In genomic region chr7:137847418-137848050, GRCh38 we compare ENCODE assay signal across 9 cellular contexts. TPM values are rescaled to one million over a fixed set of nuclear protein-coding genes. Genes with fewer than 3 reads are reported as not detected.
DNase-seq lines count a peak whose midpoint lies in the region; ATAC-seq, FAIRE-seq and TF ChIP-seq lines count a peak whose summit lies in the region.
"Had no signal": no experiment of that assay in that cellular context is flagged by ENCODE, and none has a peak within 500 bp of the region (broad histone marks: within the 10 kb centered on the region; RNA-seq: fewer than 3 reads in every experiment).

No MANE protein-coding gene starts in this region.

- 15% methylated on average over 31 of the region's 31 CpGs for WGBS in urinary bladder

- peak overlapping the region; percentile 49 for H3K4me3 ChIP-seq in urinary bladder (ENCODE audit: low read depth, low read length)

- no peak overlapping the region for H3K27ac Mint-ChIP-seq in activated T-cell treated with anti-CD3 and anti-CD28 coated beads, Interleukin-2, amount 50 U/mL, for 24 hours

- H3K27ac ChIP-seq in urinary bladder (ENCODE audit: low read depth): no peak overlapping the region

- DNase-seq in activated T-cell treated with anti-CD3 and anti-CD28 coated beads, Interleukin-2, amount 50 U/mL, for 24 hours: no peak
- no peak for DNase-seq in activated T-cell treated with anti-CD3 and anti-CD28 coated beads for 4 hours
- DNase-seq in amniotic epithelial cell (ENCODE audit: low read depth): peak; percentile 20
- peak; percentile 61 for DNase-seq in islet precursor cell
- DNase-seq in H54 (ENCODE audit: insufficient read length, low spot score): no peak
- no peak for DNase-seq in ACHN

- peak overlapping the region; percentile 41 for H3K4me3 Mint-ChIP-seq in activated T-cell treated with anti-CD3 and anti-CD28 coated beads, Interleukin-2, amount 50 U/mL, for 24 hours

- no peaks in the 10 kb centered on the region for H3K9me3 Mint-ChIP-seq in activated T-cell treated with anti-CD3 and anti-CD28 coated beads, Interleukin-2, amount 50 U/mL, for 24 hours

- H3K4me1 ChIP-seq in urinary bladder (ENCODE audit: insufficient read depth): no peaks in the 10 kb centered on the region

- no peaks in the 10 kb centered on the region for H3K36me3 ChIP-seq in urinary bladder (ENCODE audit: insufficient read depth)

- no peak for ATAC-seq in HG03439 (IDR thresholded peaks at IDR 0.05; ENCODE audit: unreplicated experiment)
- ATAC-seq: left colon had no signal

- TF ChIP-seq POLR2A in H54 (IDR thresholded peaks at IDR 0.05; ENCODE audit: low read depth, low read length): no peak

- in situ Hi-C loops in ACHN (cut with HindIII; ENCODE audit: low pct_ligation_motif_present, low pct_unique_long_range_greater_than_20kb, low sequenced_read_pairs): no loop called here

- no peaks in the 10 kb centered on the region for H3K36me3 Mint-ChIP-seq in activated T-cell treated with anti-CD3 and anti-CD28 coated beads, Interleukin-2, amount 50 U/mL, for 24 hours (ENCODE audit: low read depth)

- peaks cover 18% of the 10 kb centered on the region for H3K4me1 Mint-ChIP-seq in activated T-cell treated with anti-CD3 and anti-CD28 coated beads, Interleukin-2, amount 50 U/mL, for 24 hours (ENCODE audit: low read depth)

- H3K27me3 Mint-ChIP-seq in activated T-cell treated with anti-CD3 and anti-CD28 coated beads, Interleukin-2, amount 50 U/mL, for 24 hours: peaks cover 85% of the 10 kb centered on the region

- no peak for FAIRE-seq in H54 (lab: Jason Lieb, UNC)

RNA-seq across cellular contexts. Expression of gene DGKI, which starts 0.8 kb away (rescaled TPM):
- 13.3 TPM for total RNA-seq in urinary bladder
- polyA plus RNA-seq in urinary bladder: 1.8 TPM

Comparison
In these comparisons a context has a peak if more than half of its experiments do, and no peak if none do; other contexts are left out.
1. DNase-seq: peak in amniotic epithelial cell (single experiment) and islet precursor cell (single experiment); none in activated T-cell treated with anti-CD3 and anti-CD28 coated beads, Interleukin-2, amount 50 U/mL, for 24 hours (single experiment), activated T-cell treated with anti-CD3 and anti-CD28 coated beads for 4 hours (single experiment), H54 (single experiment) and ACHN (single experiment).